Comparison of ENCODE assay signal across 20 cellular contexts in genomic region chr4:125060376-125060775, GRCh38.
"Had no signal": no experiment of that assay in that cellular context is flagged by ENCODE, and none has a peak within 500 bp of the region (broad histone marks: within the 10 kb centered on the region; RNA-seq: fewer than 3 reads in every experiment).

No MANE protein-coding gene starts in this region.

- DNase-seq: KBM-7, MV-4-11, NCI-H1048, NCI-H1105, NCI-H1417, NCI-H146, NCI-H1694 treated with DMSO at 0.1 percent for 48 hours, NCI-H2081, NCI-H2107, NCI-H2171, NCI-H226, NCI-H446, NCI-H510A, NCI-H524 treated with DMSO at 0.1 percent for 48 hours, NCI-H774, Right ventricle myocardium superior, RPMI8226, SIG-M5 had no signal

- H3K27ac ChIP-seq: SJSA1, SK-N-MC had no signal

- H3K9me3 ChIP-seq: SJSA1 had no signal

- H3K4me3 ChIP-seq: SJSA1, SK-N-MC had no signal

- H3K36me3 ChIP-seq: SJSA1 had no signal

- H3K27me3 ChIP-seq: SJSA1 had no signal

- H3K4me1 ChIP-seq: SJSA1 had no signal
